In genomic region chr11:120739780-120740179, GRCh38 we compare ENCODE assay signal across 17 cellular contexts.
"Had no signal": no experiment of that assay in that cellular context is flagged by ENCODE, and none has a peak within 500 bp of the region (broad histone marks: within the 10 kb centered on the region; RNA-seq: fewer than 3 reads in every experiment).

No MANE protein-coding gene starts in this region.

- ATAC-seq: gastrocnemius medialis; naive thymus-derived CD4-positive, alpha-beta T cell had no signal

- DNase-seq: effector CD8-positive, alpha-beta T cell; gastrocnemius medialis; immature natural killer cell; left ventricle myocardium inferior; mesenchymal stem cell; midbrain; naive thymus-derived CD4-positive, alpha-beta T cell; posterior cingulate gyrus; stimulated activated CD4-positive, alpha-beta T cell treated with anti-CD3 and anti-CD28 coated beads, Interleukin-2, amount 100 ng/mL, for 48 hours; stimulated activated naive CD4-positive, alpha-beta T cell treated with Interleukin-2 at 50 U/mL for 16 hours; thyroid gland had no signal

- H3K27me3 ChIP-seq: neutrophil, right atrium auricular region, suprapubic skin, thyroid gland had no signal

- H3K4me3 ChIP-seq: coronary artery, gastrocnemius medialis, left ventricle myocardium inferior, lung, right atrium auricular region, smooth muscle cell, suprapubic skin, thyroid gland had no signal

- H3K9me3 ChIP-seq: gastrocnemius medialis, left ventricle myocardium inferior, neutrophil, right atrium auricular region, suprapubic skin, thyroid gland had no signal

- H3K36me3 ChIP-seq: gastrocnemius medialis, left ventricle myocardium inferior, neutrophil, right atrium auricular region, suprapubic skin, thyroid gland had no signal

- H3K27ac ChIP-seq: coronary artery, gastrocnemius medialis, left ventricle myocardium inferior, neutrophil, right atrium auricular region, suprapubic skin, thyroid gland had no signal

- H3K4me1 ChIP-seq: gastrocnemius medialis, left ventricle myocardium inferior, right atrium auricular region, thyroid gland had no signal
